ENCODE assay signal across 11 cellular contexts in genomic region chr14:92259613-92260357, GRCh38.
DNase-seq lines count a peak whose midpoint lies in the region; ATAC-seq, FAIRE-seq and TF ChIP-seq lines count a peak whose summit lies in the region.
"Had no signal": no experiment of that assay in that cellular context is flagged by ENCODE, and none has a peak within 500 bp of the region (broad histone marks: within the 10 kb centered on the region; RNA-seq: fewer than 3 reads in every experiment).

No MANE protein-coding gene starts in this region.

- no peaks in the 10 kb centered on the region for H3K4me1 ChIP-seq in adrenal gland (replicated peaks in 1 of 2)

- peaks cover 5% of the 10 kb centered on the region for H3K4me1 Mint-ChIP-seq in activated T-cell treated with anti-CD3 and anti-CD28 coated beads, Interleukin-2, amount 50 U/mL, for 4 hours (ENCODE audit: low read depth)

- DNase-seq in GM12892 (ENCODE audit: insufficient read length) (peak; percentile 37), adrenal gland (peak in 6 of 7 donors; percentile 18 to 62 (median 28)), NCI-H82 treated with DMSO at 0.1 percent for 48 hours (lab: John Stamatoyannopoulos, UW; ENCODE audit: unreplicated experiment) (no peak), 8988T (no peak), HuH-7.5 (ENCODE audit: low spot score) (no peak)
- DNase-seq in activated T-cell treated with anti-CD3 and anti-CD28 coated beads, Interleukin-2, amount 50 U/mL, for 4 hours: no peak
- DNase-seq: Calu3, posterior cingulate gyrus, SHP77 had no signal

- H3K9me3 Mint-ChIP-seq in activated T-cell treated with anti-CD3 and anti-CD28 coated beads, Interleukin-2, amount 50 U/mL, for 4 hours: no peaks in the 10 kb centered on the region

- no peak overlapping the region for H3K4me3 Mint-ChIP-seq in activated T-cell treated with anti-CD3 and anti-CD28 coated beads, Interleukin-2, amount 50 U/mL, for 4 hours

- H3K27ac ChIP-seq in adrenal gland: no peak overlapping the region

- peaks cover 5% of the 10 kb centered on the region for H3K27me3 ChIP-seq in adrenal gland

- no peaks in the 10 kb centered on the region for H3K9me3 ChIP-seq in adrenal gland (replicated peaks in 1 of 3)

- H3K36me3 ChIP-seq in adrenal gland (replicated peaks in 1 of 2): no peaks in the 10 kb centered on the region

- ATAC-seq in GM21360 (IDR thresholded peaks at IDR 0.05; ENCODE audit: unreplicated experiment): peak; percentile 71
- peak; percentile 72 for ATAC-seq in HG03135 (IDR thresholded peaks at IDR 0.05; ENCODE audit: unreplicated experiment)
- no peak for ATAC-seq in activated T-cell treated with anti-CD3 and anti-CD28 coated beads, Interleukin-2, amount 50 U/mL, for 4 hours

- no peaks in the 10 kb centered on the region for H3K36me3 Mint-ChIP-seq in activated T-cell treated with anti-CD3 and anti-CD28 coated beads, Interleukin-2, amount 50 U/mL, for 4 hours (ENCODE audit: insufficient read depth)

- no peak for TF ChIP-seq CTCF in adrenal gland (IDR thresholded peaks at IDR 0.05)

- TF ChIP-seq POLR2A in GM12892 (IDR thresholded peaks at IDR 0.05; ENCODE audit: low read depth, low read length) (no peak), adrenal gland (IDR thresholded peaks at IDR 0.05) (no peak)

- WGBS in adrenal gland, 4 donors: 66 to 76% (median 69%) methylated on average over 6 of the region's 6 CpGs

- intact Hi-C loops in adrenal gland (cut with DNase I): no loop called here

- H3K4me3 ChIP-seq in adrenal gland: no peak overlapping the region

- peak; percentile 95 for FAIRE-seq in GM12892 (lab: Jason Lieb, UNC)

- peaks cover 18% of the 10 kb centered on the region for H3K27me3 Mint-ChIP-seq in activated T-cell treated with anti-CD3 and anti-CD28 coated beads, Interleukin-2, amount 50 U/mL, for 4 hours (ENCODE audit: low read depth)

Comparison
In these comparisons a context has a peak if more than half of its experiments do, and no peak if none do; other contexts are left out.
1. DNase-seq: peak in GM12892 (single experiment) and adrenal gland (6 of 7); none in NCI-H82 treated with DMSO at 0.1 percent for 48 hours (single experiment), 8988T (single experiment), activated T-cell treated with anti-CD3 and anti-CD28 coated beads, Interleukin-2, amount 50 U/mL, for 4 hours (single experiment) and HuH-7.5 (single experiment).
2. ATAC-seq: peak in GM21360 (single experiment) and HG03135 (single experiment); none in activated T-cell treated with anti-CD3 and anti-CD28 coated beads, Interleukin-2, amount 50 U/mL, for 4 hours (0 of 2).